ENCODE assay signal across 21 cellular contexts in the genomic region with DNA sequence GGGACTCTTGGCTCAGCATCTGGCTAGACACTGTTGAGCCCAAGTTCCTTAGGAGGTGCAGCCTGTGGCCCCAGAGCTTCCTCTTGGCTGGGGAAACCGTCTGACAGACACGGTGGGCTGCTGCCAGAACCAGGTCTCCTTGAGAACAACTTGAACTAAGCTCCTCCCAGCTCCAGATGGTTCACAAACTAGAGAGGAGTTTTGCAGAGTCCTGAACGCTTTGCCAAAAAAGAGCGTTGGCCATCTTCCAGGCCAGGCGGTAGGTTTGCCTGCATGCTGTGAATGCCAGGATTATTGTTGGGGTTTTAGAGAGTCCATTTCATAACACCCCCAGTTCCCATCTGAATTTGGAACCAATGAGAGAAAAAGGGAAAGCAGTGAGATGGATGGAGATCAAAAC.
DNase-seq lines count a peak whose midpoint lies in the region; ATAC-seq and TF ChIP-seq lines count a peak whose summit lies in the region.
"Had no signal": no experiment of that assay in that cellular context is flagged by ENCODE, and none has a peak within 500 bp of the region (broad histone marks: within the 10 kb centered on the region; RNA-seq: fewer than 3 reads in every experiment).

No MANE protein-coding gene starts in this region.

- no peaks in the 10 kb centered on the region for H3K4me1 ChIP-seq in psoas muscle
- H3K4me1 ChIP-seq: Peyer's patch had no signal

- in situ Hi-C loops in G401 (cut with HindIII; ENCODE audit: low sequenced_read_pairs), result no loop called here

- peaks cover 0 to 2% (median 0%) of the 10 kb centered on the region in 3 donors for H3K27me3 ChIP-seq in psoas muscle (ENCODE audit: insufficient read depth in 3 of 3, low read length in 2 of 3)
- H3K27me3 ChIP-seq: Peyer's patch, tibial artery had no signal

- H3K9me3 ChIP-seq in psoas muscle, result no peaks in the 10 kb centered on the region
- H3K9me3 ChIP-seq: Peyer's patch, spleen, tibial artery had no signal

- no peak for ATAC-seq in left ventricle myocardium superior
- ATAC-seq in psoas muscle, result peak in 1 of 4 donors; percentile 37
- no peak for ATAC-seq in HG03175 (IDR thresholded peaks at IDR 0.05; ENCODE audit: unreplicated experiment)
- ATAC-seq: CD8-positive, alpha-beta T cell had no signal

- no peak overlapping the region for H3K4me3 ChIP-seq in psoas muscle
- H3K4me3 ChIP-seq: GM23338, Peyer's patch, spleen, tibial artery had no signal

- 1 to 2% (median 1%) methylated on average over 5 of the region's 5 CpGs for WGBS in psoas muscle, 3 donors

- no peak for TF ChIP-seq CTCF in psoas muscle (IDR thresholded peaks at IDR 0.05)

- no peak overlapping the region for H3K27ac ChIP-seq in psoas muscle
- H3K27ac ChIP-seq: epithelial cell of prostate, Peyer's patch, spleen, tibial artery, VCaP had no signal

- intact Hi-C loops in left ventricle myocardium superior (cut with micrococcal nuclease), result no loop called here
- intact Hi-C loops in psoas muscle (cut with DNase I), result no loop called here

- peak; percentile 33 for DNase-seq in G401 (ENCODE audit: low spot score)
- DNase-seq in NCI-H446 (lab: John Stamatoyannopoulos, UW), result peak; percentile 51 to 71
- DNase-seq in left ventricle myocardium superior, result peak; percentile 32
- DNase-seq in psoas muscle, result peak; percentile 12 to 64
- DNase-seq in foreskin melanocyte, result no peak
- no peak for DNase-seq in NCI-H2107 treated with DMSO at 0.1 percent for 48 hours (lab: John Stamatoyannopoulos, UW; ENCODE audit: unreplicated experiment)
- DNase-seq: activated CD4-positive, alpha-beta T cell treated with anti-CD3 and anti-CD28 coated beads, Interleukin-2, amount 50 U/mL, for 1 hour; activated naive CD4-positive, alpha-beta T cell treated with anti-CD3 and anti-CD28 coated beads, Interleukin-2, amount 50 U/mL, for 16 hours; CD8-positive, alpha-beta T cell; cerebellar nuclear complex; NCI-H1417 treated with DMSO at 0.1 percent for 48 hours; NCI-H226; Peyer's patch; spleen; stimulated activated CD4-positive, alpha-beta T cell treated with anti-CD3 and anti-CD28 coated beads, Interleukin-4, amount 100 ng/mL, for 1 hour; stimulated activated naive CD4-positive, alpha-beta T cell treated with Interleukin-2 at 50 U/mL for 16 hours; tibial artery had no signal

- no peaks in the 10 kb centered on the region for H3K36me3 ChIP-seq in psoas muscle (ENCODE audit: insufficient read depth in 1 of 2, low read depth in 1 of 2)
- H3K36me3 ChIP-seq: Peyer's patch, spleen, tibial artery had no signal

Comparison
In these comparisons a context has a peak if more than half of its experiments do, and no peak if none do; other contexts are left out.
1. DNase-seq: peak in G401 (single experiment), NCI-H446 (2 of 2), left ventricle myocardium superior (single experiment) and psoas muscle (2 of 2); none in foreskin melanocyte (single experiment) and NCI-H2107 treated with DMSO at 0.1 percent for 48 hours (single experiment).